ENCODE assay signal across 8 cellular contexts in the genomic region with DNA sequence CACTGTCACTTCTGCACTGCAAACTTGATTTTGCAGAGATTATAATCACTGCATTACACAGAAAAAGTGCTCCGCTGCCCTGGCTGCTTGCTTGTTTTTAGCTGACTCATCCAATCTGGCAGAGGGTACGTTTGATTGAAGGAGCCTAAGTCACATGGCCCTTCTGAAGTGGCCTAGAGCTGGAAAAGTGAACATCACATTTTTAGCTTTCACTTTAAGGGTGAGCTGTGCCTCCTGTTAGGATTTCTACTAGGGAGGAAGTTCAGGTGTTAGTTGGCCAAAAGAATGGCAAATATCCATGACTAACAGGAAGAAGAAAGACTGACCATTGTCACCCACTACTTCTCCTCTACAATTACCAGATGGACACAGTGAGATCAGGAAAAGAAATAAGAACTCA.
DNase-seq lines count a peak whose midpoint lies in the region; ATAC-seq and TF ChIP-seq lines count a peak whose summit lies in the region.

No MANE protein-coding gene starts in this region.

- H3K4me2 ChIP-seq in fibroblast of lung (ENCODE audit: extremely low read depth, insufficient read depth, low read length) = no peak overlapping the region

- no peaks in the 10 kb centered on the region for H3K79me2 ChIP-seq in fibroblast of lung (ENCODE audit: control insufficient read depth, insufficient read depth, low read length)

- H3K9ac ChIP-seq in fibroblast of lung (ENCODE audit: insufficient read depth, low read length) = no peak overlapping the region

- WGBS in aorta, 2 donors = 2 to 3% methylated on average over 2 of the region's 2 CpGs

- no peaks in the 10 kb centered on the region for H3K9me3 ChIP-seq in fibroblast of lung (ENCODE audit: control insufficient read depth, insufficient read depth, low read depth, low read length)
- no peaks in the 10 kb centered on the region for H3K9me3 ChIP-seq in aorta (ENCODE audit: control insufficient read depth, low read length)

- H3K36me3 ChIP-seq in fibroblast of lung (ENCODE audit: control insufficient read depth, insufficient read depth, low read length) = no peaks in the 10 kb centered on the region
- H3K36me3 ChIP-seq in aorta (ENCODE audit: control insufficient read depth in 1 of 2, insufficient read depth in 2 of 2, low read length in 1 of 2) = no peaks in the 10 kb centered on the region

- H3K4me3 Mint-ChIP-seq in activated naive CD8-positive, alpha-beta T cell treated with anti-CD3 and anti-CD28 coated beads for 36 hours = no peak overlapping the region

- H3K27me3 Mint-ChIP-seq in activated naive CD8-positive, alpha-beta T cell treated with anti-CD3 and anti-CD28 coated beads for 36 hours = peaks cover 4% of the 10 kb centered on the region

- H4K20me1 ChIP-seq in fibroblast of lung (ENCODE audit: control insufficient read depth, extremely low read depth, insufficient read depth, low read length) = no peaks in the 10 kb centered on the region

- peak; percentile 55 for ATAC-seq in GM18499 (IDR thresholded peaks at IDR 0.05; ENCODE audit: insufficient read depth, unreplicated experiment)
- ATAC-seq in HG02571 (IDR thresholded peaks at IDR 0.05; ENCODE audit: unreplicated experiment) = peak; percentile 64
- no peak for ATAC-seq in aorta (ENCODE audit: low FRiP score)

- no peaks in the 10 kb centered on the region for H3K4me1 Mint-ChIP-seq in activated naive CD8-positive, alpha-beta T cell treated with anti-CD3 and anti-CD28 coated beads for 36 hours

- no peak overlapping the region for H3K27ac Mint-ChIP-seq in activated naive CD8-positive, alpha-beta T cell treated with anti-CD3 and anti-CD28 coated beads for 36 hours

- no peak overlapping the region for H3K4me3 ChIP-seq in fibroblast of lung (replicated peaks in 1 of 4; ENCODE audit: control extremely low read depth in 1 of 4, insufficient read depth in 1 of 4, low read depth in 3 of 4, low read length in 4 of 4)
- no peak overlapping the region for H3K4me3 ChIP-seq in aorta (ENCODE audit: low read length in 2 of 2)

- H3K36me3 Mint-ChIP-seq in activated naive CD8-positive, alpha-beta T cell treated with anti-CD3 and anti-CD28 coated beads for 36 hours = no peaks in the 10 kb centered on the region

- DNase-seq in NCI-H2227 (lab: John Stamatoyannopoulos, UW; ENCODE audit: unreplicated experiment) (peak; percentile 38), fibroblast of lung (ENCODE audit: low read depth in 2 of 2) (peak; percentile 83 to 89), cerebellum (ENCODE audit: low spot score) (no peak), NCI-H1092 treated with DMSO at 0.1 percent for 48 hours (lab: John Stamatoyannopoulos, UW) (no peak), aorta (no peak)
- DNase-seq in activated naive CD8-positive, alpha-beta T cell treated with anti-CD3 and anti-CD28 coated beads for 36 hours = no peak

- peaks cover 2% of the 10 kb centered on the region for H3K9me3 Mint-ChIP-seq in activated naive CD8-positive, alpha-beta T cell treated with anti-CD3 and anti-CD28 coated beads for 36 hours

- TF ChIP-seq CTCF in fibroblast of lung (conservative IDR thresholded peaks at IDR 0.05 in 1 of 2, IDR thresholded peaks at IDR 0.05 in 1 of 2; ENCODE audit: low read depth in 1 of 2, low read length in 2 of 2) = no peak

- intact Hi-C loops in aorta (cut with DNase I) = no loop called here

- no peak overlapping the region for H2AFZ ChIP-seq in fibroblast of lung (ENCODE audit: low read length)

- H3K27me3 ChIP-seq in fibroblast of lung (ENCODE audit: control insufficient read depth, insufficient read depth, low read length) = no peaks in the 10 kb centered on the region
- no peaks in the 10 kb centered on the region for H3K27me3 ChIP-seq in aorta (ENCODE audit: control insufficient read depth in 1 of 2, insufficient read depth in 2 of 2, low read length in 1 of 2)

- no peak overlapping the region for H3K27ac ChIP-seq in fibroblast of lung (ENCODE audit: insufficient read depth, low read length)
- no peak overlapping the region for H3K27ac ChIP-seq in aorta (ENCODE audit: low read depth in 1 of 2, low read length in 2 of 2)

- no peaks in the 10 kb centered on the region for H3K4me1 ChIP-seq in fibroblast of lung (ENCODE audit: control insufficient read depth, extremely low read depth, insufficient read depth, low read length)
- H3K4me1 ChIP-seq in aorta (ENCODE audit: control insufficient read depth in 1 of 2, insufficient read depth in 2 of 2, low read length in 2 of 2) = peaks cover 0 to 2% of the 10 kb centered on the region in 2 donors

Comparison
In these comparisons a context has a peak if more than half of its experiments do, and no peak if none do; other contexts are left out.
1. DNase-seq: peak in NCI-H2227 (single experiment) and fibroblast of lung (2 of 2); none in cerebellum (single experiment), NCI-H1092 treated with DMSO at 0.1 percent for 48 hours (single experiment), activated naive CD8-positive, alpha-beta T cell treated with anti-CD3 and anti-CD28 coated beads for 36 hours (single experiment) and aorta (0 of 2).